In the genomic region with DNA sequence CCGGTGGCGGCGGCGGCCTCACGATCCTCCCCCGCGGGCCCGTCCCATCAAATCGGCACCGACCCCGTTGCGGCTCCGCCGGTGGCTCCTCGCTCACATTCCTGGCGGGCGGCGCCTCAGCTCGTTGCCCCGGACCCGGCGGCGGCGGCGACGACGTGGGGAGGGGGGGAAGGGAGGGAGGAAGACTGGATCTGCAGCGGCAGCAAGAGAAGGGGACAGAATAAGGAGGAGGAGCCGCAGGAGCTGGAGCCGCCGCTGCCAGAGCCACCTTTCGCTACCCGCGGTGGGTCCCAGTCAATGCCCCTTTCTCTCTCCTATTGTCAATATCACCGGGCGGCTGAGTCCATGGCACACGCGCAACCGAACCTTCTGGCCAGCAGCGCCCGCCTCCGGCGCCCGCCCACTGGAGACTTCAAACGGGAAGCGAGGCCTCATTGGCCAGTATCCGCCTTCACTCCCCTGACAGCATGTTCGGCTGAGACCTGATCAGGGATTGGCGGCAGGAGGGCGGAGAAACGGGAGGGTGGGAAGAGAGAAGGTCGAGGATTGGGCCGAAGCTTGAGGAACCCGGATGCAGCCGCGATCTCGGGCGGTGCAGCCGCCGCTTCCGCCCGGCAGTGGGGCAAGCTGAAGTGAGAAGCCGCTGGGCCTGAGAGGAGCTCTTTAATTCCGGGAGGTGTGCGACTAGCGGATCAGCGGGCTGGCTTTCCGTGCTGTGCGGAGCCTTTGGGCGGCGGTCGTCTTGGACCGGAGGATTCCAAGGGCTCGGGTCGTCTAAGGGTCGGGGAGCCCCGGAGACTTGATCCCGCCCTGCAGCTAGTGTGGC, we compare ENCODE assay signal across 8 cellular contexts.
A peak's percentile ranks its signal among the peaks of the same experiment; 100 is the strongest.
DNase-seq lines count a peak whose midpoint lies in the region; ATAC-seq, FAIRE-seq and TF ChIP-seq lines count a peak whose summit lies in the region.

A gene (minus strand): TSS at position 378 of the 826 bp plus-strand sequence. CDS start 3,692 bp downstream, outside the sequence.

- ATAC-seq in GM19035 (IDR thresholded peaks at IDR 0.05; ENCODE audit: unreplicated experiment), result peak; percentile 97
- ATAC-seq in HG03354 (IDR thresholded peaks at IDR 0.05; ENCODE audit: poor library complexity, severe bottlenecking, unreplicated experiment), result peak; percentile 96
- peak; percentile 98 for ATAC-seq in activated CD4-positive, CD25-positive, alpha-beta regulatory T cell treated with anti-CD3 and anti-CD28 coated beads, Interleukin-2, amount 50 U/mL, for 24 hours

- DNase-seq in AG09319 (ENCODE audit: extremely low read depth, low read depth) (peak; percentile 96), NCI-H446 treated with DMSO at 0.1 percent for 48 hours (lab: John Stamatoyannopoulos, UW) (peak; percentile 97), cerebellar nuclear complex (lab: John Stamatoyannopoulos, UW) (peak; percentile 92 to 98)
- DNase-seq in stimulated activated CD4-positive, alpha-beta T cell treated with anti-CD3 and anti-CD28 coated beads, Interleukin-12 subunit alpha, Interleukin-12 subunit beta, amount 100 ng/mL, for 4 hours, result peak; percentile 92

- TF ChIP-seq CTCF in AG09319 (IDR thresholded peaks at IDR 0.05; ENCODE audit: low read depth, low read length), result no peak

- FAIRE-seq in islet of Langerhans (lab: Jason Lieb, UNC), result peak; percentile 36

Comparison
In these comparisons a context has a peak if more than half of its experiments do, and no peak if none do; other contexts are left out.
1. Peak in every context shown above with its lines: DNase-seq and ATAC-seq.